8 cellular contexts compared by ENCODE assay signal in the genomic region with DNA sequence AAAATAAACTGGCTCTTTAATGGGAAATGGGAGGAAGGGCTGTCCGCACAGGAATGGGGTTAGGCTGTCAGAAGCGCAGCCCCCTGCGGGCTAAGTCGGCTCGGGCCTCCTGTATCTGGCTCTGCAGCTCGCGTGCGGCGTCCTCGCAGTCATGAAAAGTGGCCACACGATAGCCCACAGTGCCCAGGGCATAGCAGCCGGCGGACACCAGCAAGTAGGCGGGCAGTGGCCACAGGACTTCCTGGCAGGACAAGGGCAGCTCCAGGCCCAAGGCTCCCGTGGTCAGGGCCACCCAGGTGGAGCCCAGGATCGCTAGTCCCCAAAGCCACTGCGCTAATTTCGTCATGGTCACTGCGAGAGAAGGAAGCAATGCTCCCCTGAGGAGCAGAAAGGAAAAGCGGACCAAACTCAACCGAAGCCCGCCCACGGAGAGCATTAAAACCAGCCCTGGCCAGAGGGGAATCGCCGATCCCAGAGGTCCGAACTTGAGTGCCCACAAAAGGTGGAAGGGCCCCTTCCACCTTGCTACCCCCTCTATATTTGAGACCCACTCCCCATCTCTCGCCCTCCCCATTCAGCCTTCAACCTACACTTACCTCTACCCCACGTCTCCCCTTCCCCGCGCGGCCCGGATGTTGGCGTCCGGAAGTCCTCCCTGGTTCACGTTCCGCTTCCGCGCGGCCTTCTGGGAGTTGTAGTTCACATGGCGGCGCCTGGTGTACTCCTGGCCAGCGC. TPM values are rescaled to one million over a fixed set of nuclear protein-coding genes. Genes with fewer than 3 reads are reported as not detected.
A peak's percentile ranks its signal among the peaks of the same experiment; 100 is the strongest.
DNase-seq lines count a peak whose midpoint lies in the region; ATAC-seq and TF ChIP-seq lines count a peak whose summit lies in the region.

A gene with protein sequence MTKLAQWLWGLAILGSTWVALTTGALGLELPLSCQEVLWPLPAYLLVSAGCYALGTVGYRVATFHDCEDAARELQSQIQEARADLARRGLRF (minus strand): TSS at position 637 of the 735 bp plus-strand sequence. CDS start 291 bp downstream, at position 346.

- no peaks in the 10 kb centered on the region for H4K20me1 ChIP-seq in OCI-LY3 (ENCODE audit: insufficient read depth, low read length)

- H3K36me3 ChIP-seq in CD4-positive, CD25-positive, alpha-beta regulatory T cell (ENCODE audit: control insufficient read depth, insufficient read depth, low read length), result no peaks in the 10 kb centered on the region
- H3K36me3 ChIP-seq in HUES6 (ENCODE audit: control insufficient read depth, insufficient read depth, low read length) (no peaks in the 10 kb centered on the region), OCI-LY3 (replicated peaks; ENCODE audit: low read depth, low read length) (peaks cover 14% of the 10 kb centered on the region)

- peak within 1 kb of the TSS; percentile 93 for H2AFZ ChIP-seq in OCI-LY3 (ENCODE audit: low read depth, low read length)

- H3K4me2 ChIP-seq in OCI-LY3 (ENCODE audit: low read length), result peak within 1 kb of the TSS; percentile 82

- H3K4me3 ChIP-seq in CD4-positive, CD25-positive, alpha-beta regulatory T cell (ENCODE audit: low read depth, low read length), result peak within 1 kb of the TSS; percentile 93
- H3K4me3 ChIP-seq in HUES6 (ENCODE audit: low read depth, low read length), result peak within 1 kb of the TSS; percentile 100
- H3K4me3 ChIP-seq in OCI-LY3 (ENCODE audit: low read length), result peak within 1 kb of the TSS; percentile 79

- H3K9ac ChIP-seq in HUES6 (ENCODE audit: low read length) (peak within 1 kb of the TSS; percentile 87), OCI-LY3 (ENCODE audit: low read length) (peak within 1 kb of the TSS; percentile 73)

- ATAC-seq in CD4-positive, CD25-positive, alpha-beta regulatory T cell (ENCODE audit: low read depth in 2 of 2), result peak; percentile 71 to 74
- ATAC-seq in GM19463 (IDR thresholded peaks at IDR 0.05; ENCODE audit: unreplicated experiment), result peak; percentile 73

- peaks cover 16% of the 10 kb centered on the region for H3K27me3 Mint-ChIP-seq in CD4-positive, CD25-positive, alpha-beta regulatory T cell
- H3K27me3 Mint-ChIP-seq in endothelial cell (ENCODE audit: unreplicated experiment), result peaks cover 11% of the 10 kb centered on the region

- H3K27ac ChIP-seq in CD4-positive, CD25-positive, alpha-beta regulatory T cell (ENCODE audit: insufficient read depth, low read length, poor library complexity, severe bottlenecking), result peak within 1 kb of the TSS; percentile 79
- H3K27ac ChIP-seq in HUES6 (ENCODE audit: low read depth, low read length), result peak within 1 kb of the TSS; percentile 62; the same call in 1 of the 2 replicates
- H3K27ac ChIP-seq in OCI-LY3 (ENCODE audit: low read length), result peak within 1 kb of the TSS; percentile 14

- H3K9me3 ChIP-seq in CD4-positive, CD25-positive, alpha-beta regulatory T cell (ENCODE audit: control insufficient read depth in 2 of 2, low read length in 2 of 2), result no peaks in the 10 kb centered on the region
- H3K9me3 ChIP-seq in HUES6 (ENCODE audit: control insufficient read depth, insufficient read depth, low read depth, low read length) (no peaks in the 10 kb centered on the region), OCI-LY3 (ENCODE audit: insufficient read depth, low read length) (no peaks in the 10 kb centered on the region)

- H3K4me1 ChIP-seq in CD4-positive, CD25-positive, alpha-beta regulatory T cell (ENCODE audit: control insufficient read depth, insufficient read depth, low read length, poor library complexity, severe bottlenecking), result peaks cover 29% of the 10 kb centered on the region
- H3K4me1 ChIP-seq in HUES6 (ENCODE audit: control insufficient read depth, insufficient read depth, low read length) (peaks cover 5% of the 10 kb centered on the region; the same call in 1 of the 2 replicates), OCI-LY3 (ENCODE audit: low read length) (peaks cover 13% of the 10 kb centered on the region)

- H3K79me2 ChIP-seq in OCI-LY3 (ENCODE audit: low read length), result peaks cover 38% of the 10 kb centered on the region

- TF ChIP-seq CTCF in OCI-LY3 (IDR thresholded peaks at IDR 0.05; ENCODE audit: low read depth, low read length) (no peak), endothelial cell (IDR thresholded peaks at IDR 0.05; ENCODE audit: unreplicated experiment) (no peak)

- peak within 1 kb of the TSS; percentile 95 to 99 (median 96) for H3K4me3 Mint-ChIP-seq in CD4-positive, CD25-positive, alpha-beta regulatory T cell
- peak within 1 kb of the TSS; percentile 97 for H3K4me3 Mint-ChIP-seq in endothelial cell (ENCODE audit: unreplicated experiment)

- peak; percentile 86 to 93 (median 86) for DNase-seq in CD4-positive, CD25-positive, alpha-beta regulatory T cell
- peak; percentile 91 for DNase-seq in activated CD8-positive, alpha-beta memory T cell treated with anti-CD3 and anti-CD28 coated beads, Interleukin-2, amount 50 U/mL, for 4 hours
- peak; percentile 87 for DNase-seq in endothelial cell (ENCODE audit: low spot score)
- DNase-seq in midbrain (lab: John Stamatoyannopoulos, UW), result peak; percentile 91
- peak; percentile 71 to 80 for DNase-seq in stimulated activated CD8-positive, alpha-beta memory T cell treated with anti-CD3 and anti-CD28 coated beads, Interleukin-2, amount 100 ng/mL, for 1 hour (ENCODE audit: low read depth in 2 of 2)

- peak within 1 kb of the TSS; percentile 96 to 98 (median 97) for H3K27ac Mint-ChIP-seq in CD4-positive, CD25-positive, alpha-beta regulatory T cell
- H3K27ac Mint-ChIP-seq in endothelial cell (ENCODE audit: unreplicated experiment), result peak within 1 kb of the TSS; percentile 98

- H3K36me3 Mint-ChIP-seq in CD4-positive, CD25-positive, alpha-beta regulatory T cell, result no peaks in the 10 kb centered on the region
- H3K36me3 Mint-ChIP-seq in endothelial cell (ENCODE audit: low read depth, unreplicated experiment), result peaks cover 24% of the 10 kb centered on the region

- H3K4me1 Mint-ChIP-seq in CD4-positive, CD25-positive, alpha-beta regulatory T cell, result peaks cover 6 to 49% (median 29%) of the 10 kb centered on the region in 4 donors
- H3K4me1 Mint-ChIP-seq in endothelial cell (ENCODE audit: unreplicated experiment), result peaks cover 38% of the 10 kb centered on the region

- peaks cover 6% of the 10 kb centered on the region for H3K27me3 ChIP-seq in CD4-positive, CD25-positive, alpha-beta regulatory T cell (ENCODE audit: control insufficient read depth, insufficient read depth, low read length)
- 0 out of 2 replicates have a peak, but pooled peaks cover 2% of the 10 kb centered on the region for H3K27me3 ChIP-seq in HUES6 (ENCODE audit: control insufficient read depth, insufficient read depth, low read length)
- no peaks in the 10 kb centered on the region for H3K27me3 ChIP-seq in OCI-LY3 (ENCODE audit: low read depth, low read length)

- no peaks in the 10 kb centered on the region for H3K9me3 Mint-ChIP-seq in CD4-positive, CD25-positive, alpha-beta regulatory T cell
- H3K9me3 Mint-ChIP-seq in endothelial cell (ENCODE audit: unreplicated experiment), result no peaks in the 10 kb centered on the region

RNA-seq across cellular contexts. Expression of the gene that starts here (rescaled TPM):
- total RNA-seq in CD4-positive, CD25-positive, alpha-beta regulatory T cell, result 28.1 TPM
- polyA plus RNA-seq in CD4-positive, CD25-positive, alpha-beta regulatory T cell, result 100 to 1,000 TPM in 3 of 4 donors, 10 to 100 TPM in 1; 98.3 to 116 (median 101) TPM
- 39.2 TPM for total RNA-seq in endothelial cell (ENCODE audit: unreplicated experiment)

Comparison
In these comparisons a context has a peak if more than half of its experiments do, and no peak if none do; other contexts are left out.
1. Peak in every context shown above with its lines: DNase-seq, ATAC-seq, H3K4me3 ChIP-seq and H3K27ac ChIP-seq.
2. H3K27ac ChIP-seq: peak in every context shown above with its lines; median percentile 79 in CD4-positive, CD25-positive, alpha-beta regulatory T cell; 62 in HUES6; 14 in OCI-LY3.